8 cellular contexts compared by ENCODE assay signal in genomic region chr11:61829806-61830205, GRCh38. TPM values are rescaled to one million over a fixed set of nuclear protein-coding genes. Genes with fewer than 3 reads are reported as not detected.
DNase-seq lines count a peak whose midpoint lies in the region; ATAC-seq, FAIRE-seq and TF ChIP-seq lines count a peak whose summit lies in the region.

No MANE protein-coding gene starts in this region.

- H3K4me2 ChIP-seq in astrocyte (ENCODE audit: low read length): peak overlapping the region; percentile 89

- H3K27ac ChIP-seq in astrocyte (ENCODE audit: low read depth, low read length) (no peak overlapping the region), left lung (no peak overlapping the region), tibial nerve (peak overlapping the region in 3 of 4 donors; percentile 78 to 90 (median 86))

- peaks cover 44% of the 10 kb centered on the region for H3K4me1 ChIP-seq in astrocyte (ENCODE audit: insufficient read depth, low read length)
- H3K4me1 ChIP-seq in left lung: peaks cover 20 to 71% of the 10 kb centered on the region in 2 donors
- H3K4me1 ChIP-seq in tibial nerve: peaks cover 0 to 81% (median 37%) of the 10 kb centered on the region in 4 donors

- H4K20me1 ChIP-seq in astrocyte (ENCODE audit: insufficient read depth, low read length): peaks cover 59% of the 10 kb centered on the region

- intact Hi-C loops in left lung (cut with DNase I): no loop called here

- H3K9me3 ChIP-seq in astrocyte (ENCODE audit: insufficient read depth, low read depth, low read length) (no peaks in the 10 kb centered on the region), left lung (no peaks in the 10 kb centered on the region), tibial nerve (no peaks in the 10 kb centered on the region)

- H3K4me3 ChIP-seq in astrocyte (ENCODE audit: insufficient read depth, low read depth, low read length) (peak overlapping the region; percentile 83), left lung (peak overlapping the region; percentile 45 to 76), tibial nerve (peak overlapping the region in 3 of 4 donors; percentile 53 to 72 (median 69))

- H3K27me3 ChIP-seq in astrocyte (ENCODE audit: insufficient read depth, low read length) (no peaks in the 10 kb centered on the region), left lung (peaks cover 0 to 29% of the 10 kb centered on the region in 2 donors), tibial nerve (no peaks in the 10 kb centered on the region)

- H3K9me3 Mint-ChIP-seq in activated T-cell treated with anti-CD3 and anti-CD28 coated beads, Interleukin-2, amount 50 U/mL, for 72 hours: no peaks in the 10 kb centered on the region
- peaks cover 1% of the 10 kb centered on the region for H3K9me3 Mint-ChIP-seq in astrocyte (ENCODE audit: unreplicated experiment)

- peaks cover 65% of the 10 kb centered on the region for H3K79me2 ChIP-seq in astrocyte (ENCODE audit: insufficient read depth, low read length)

- TF ChIP-seq POLR2A in tibial nerve (IDR thresholded peaks at IDR 0.05): no peak

- peaks cover 66% of the 10 kb centered on the region for H3K4me1 Mint-ChIP-seq in activated T-cell treated with anti-CD3 and anti-CD28 coated beads, Interleukin-2, amount 50 U/mL, for 72 hours (ENCODE audit: low read depth)
- H3K4me1 Mint-ChIP-seq in astrocyte (ENCODE audit: low read depth, unreplicated experiment): peaks cover 25% of the 10 kb centered on the region

- H3K36me3 ChIP-seq in astrocyte (ENCODE audit: insufficient read depth, low read length) (no peaks in the 10 kb centered on the region), left lung (no peaks in the 10 kb centered on the region), tibial nerve (no peaks in the 10 kb centered on the region)

- peak overlapping the region; percentile 86 for H3K9ac ChIP-seq in astrocyte (ENCODE audit: low read length)

- TF ChIP-seq CTCF in astrocyte (IDR thresholded peaks at IDR 0.05; ENCODE audit: insufficient read depth, low read depth, low read length) (no peak), left lung (IDR thresholded peaks at IDR 0.05) (no peak), tibial nerve (IDR thresholded peaks at IDR 0.05) (no peak)

- H3K36me3 Mint-ChIP-seq in activated T-cell treated with anti-CD3 and anti-CD28 coated beads, Interleukin-2, amount 50 U/mL, for 72 hours (ENCODE audit: insufficient read depth in 2 of 2): peaks cover 0 to 2% of the 10 kb centered on the region in 2 donors
- H3K36me3 Mint-ChIP-seq in astrocyte (ENCODE audit: low read depth, unreplicated experiment): peaks cover 2% of the 10 kb centered on the region

- no peak for DNase-seq in activated T-cell treated with anti-CD3 and anti-CD28 coated beads, Interleukin-2, amount 50 U/mL, for 72 hours
- DNase-seq in activated T-cell treated with anti-CD3 and anti-CD28 coated beads, Interleukin-2, amount 50 U/mL, for 1 hour: no peak
- no peak for DNase-seq in astrocyte (ENCODE audit: low read depth)
- DNase-seq in left lung: no peak
- no peak for DNase-seq in tibial nerve (ENCODE audit: low spot score in 2 of 2)
- no peak for DNase-seq in stimulated activated naive CD4-positive, alpha-beta T cell (lab: John Stamatoyannopoulos, UW)
- DNase-seq in NCI-H69 (lab: John Stamatoyannopoulos, UW): no peak
- DNase-seq in activated CD4-positive, alpha-beta T cell treated with anti-CD3 and anti-CD28 coated beads for 48 hours: no peak

- H3K27me3 Mint-ChIP-seq in activated T-cell treated with anti-CD3 and anti-CD28 coated beads, Interleukin-2, amount 50 U/mL, for 72 hours (ENCODE audit: low read depth): no peaks in the 10 kb centered on the region
- no peaks in the 10 kb centered on the region for H3K27me3 Mint-ChIP-seq in astrocyte (ENCODE audit: low read depth, unreplicated experiment)

- H2AFZ ChIP-seq in astrocyte (ENCODE audit: low read depth, low read length): no peak overlapping the region

- ATAC-seq in activated T-cell treated with anti-CD3 and anti-CD28 coated beads, Interleukin-2, amount 50 U/mL, for 72 hours (replicated peaks in 1 of 2): no peak
- no peak for ATAC-seq in left lung

- H3K4me3 Mint-ChIP-seq in activated T-cell treated with anti-CD3 and anti-CD28 coated beads, Interleukin-2, amount 50 U/mL, for 72 hours: peak overlapping the region; percentile 89 to 93
- H3K4me3 Mint-ChIP-seq in astrocyte (ENCODE audit: unreplicated experiment): peak overlapping the region; percentile 92

- no peak for TF ChIP-seq EP300 in tibial nerve (IDR thresholded peaks at IDR 0.05)

- 61 to 67% methylated on average over 4 of the region's 4 CpGs for WGBS in tibial nerve, 2 donors

- FAIRE-seq in astrocyte (lab: Jason Lieb, UNC): no peak

- H3K27ac Mint-ChIP-seq in activated T-cell treated with anti-CD3 and anti-CD28 coated beads, Interleukin-2, amount 50 U/mL, for 72 hours: no peak overlapping the region
- no peak overlapping the region for H3K27ac Mint-ChIP-seq in astrocyte (ENCODE audit: unreplicated experiment)

RNA-seq across cellular contexts. Expression of gene FADS2, which starts 1.7 kb away (rescaled TPM):
- total RNA-seq in activated T-cell treated with anti-CD3 and anti-CD28 coated beads, Interleukin-2, amount 50 U/mL, for 72 hours: 10 to 100 TPM; 23.3 to 70.4 TPM
- total RNA-seq in astrocyte (180 and 287 TPM in 2 replicates), left lung (100 to 1,000 TPM; 153 to 295 TPM), tibial nerve (10 to 100 TPM; 17.4 to 59.2 (median 32.7) TPM)

RNA-seq across cellular contexts. Expression of gene FADS1, which starts 13.0 kb away (rescaled TPM):
- total RNA-seq in activated T-cell treated with anti-CD3 and anti-CD28 coated beads, Interleukin-2, amount 50 U/mL, for 72 hours: 10 to 100 TPM in 1 of 2 donors, 1 to 10 TPM in 1; 8.5 to 17.7 TPM
- 56.7 and 74.6 TPM in 2 replicates for total RNA-seq in astrocyte
- total RNA-seq in left lung: 100 to 1,000 TPM in 1 of 2 donors, 10 to 100 TPM in 1; 51.9 to 161 TPM
- total RNA-seq in tibial nerve: 10 to 100 TPM; 33.7 to 61.6 (median 47.0) TPM

RNA-seq across cellular contexts. Expression of gene FEN1, which starts 37.1 kb away (rescaled TPM):
- total RNA-seq in activated T-cell treated with anti-CD3 and anti-CD28 coated beads, Interleukin-2, amount 50 U/mL, for 72 hours: 10 to 100 TPM; 55.4 to 64.7 TPM
- total RNA-seq in astrocyte: 13.6 and 13.8 TPM in 2 replicates
- total RNA-seq in left lung: 10 to 100 TPM; 13.9 to 23.1 TPM
- 10 to 100 TPM in 1 of 4 donors, 1 to 10 TPM in 3; 4.5 to 11.0 (median 4.6) TPM for total RNA-seq in tibial nerve

RNA-seq across cellular contexts. Expression of gene TMEM258, which starts 37.4 kb away (rescaled TPM):
- total RNA-seq in activated T-cell treated with anti-CD3 and anti-CD28 coated beads, Interleukin-2, amount 50 U/mL, for 72 hours: 100 to 1,000 TPM; 146 to 169 TPM
- total RNA-seq in astrocyte (97.8 and 98.6 TPM in 2 replicates), left lung (100 to 1,000 TPM; 129 to 136 TPM), tibial nerve (10 to 100 TPM; 21.9 to 56.7 (median 45.2) TPM)

Comparison
In these comparisons a context has a peak if more than half of its experiments do, and no peak if none do; other contexts are left out.
1. H3K27ac ChIP-seq: peak in tibial nerve (3 of 4); none in astrocyte (single experiment) and left lung (0 of 2).
2. Peak in every context shown above with its lines, with median percentiles within 50 percentile points of each other: H3K4me3 ChIP-seq.